Comparison of ENCODE assay signal across 9 cellular contexts in the genomic region with DNA sequence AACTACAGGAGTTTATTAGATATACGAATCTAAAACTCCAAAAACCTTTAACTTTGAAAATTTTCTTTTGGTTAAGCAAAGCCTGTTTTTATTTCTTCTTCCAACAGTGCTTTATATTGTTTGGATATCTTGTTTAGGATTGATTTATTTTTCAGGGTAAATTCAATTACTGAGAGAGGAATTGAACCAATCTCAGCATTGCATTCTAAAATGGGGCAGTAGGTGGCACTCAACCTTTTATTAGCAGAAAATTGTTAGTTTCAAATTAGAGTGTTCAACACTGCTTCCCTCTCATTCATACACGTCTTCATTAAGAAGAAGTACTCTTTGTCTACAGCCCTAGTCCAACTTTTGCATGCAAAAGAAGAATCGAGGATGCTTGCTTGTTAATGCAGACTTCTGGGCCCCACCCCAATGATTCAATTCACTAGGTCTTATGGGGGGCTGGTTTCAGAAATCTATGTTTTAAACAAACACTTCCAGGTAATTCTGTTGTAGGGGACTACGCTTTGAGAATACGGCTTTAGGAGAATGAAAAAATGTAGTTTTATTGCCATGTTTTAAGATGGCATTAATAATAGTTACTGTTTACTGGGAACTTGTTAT. TPM values are rescaled to one million over a fixed set of nuclear protein-coding genes. Genes with fewer than 3 reads are reported as not detected.
DNase-seq lines count a peak whose midpoint lies in the region; ATAC-seq and TF ChIP-seq lines count a peak whose summit lies in the region.
"Had no signal": no experiment of that assay in that cellular context is flagged by ENCODE, and none has a peak within 500 bp of the region (broad histone marks: within the 10 kb centered on the region; RNA-seq: fewer than 3 reads in every experiment).

No MANE protein-coding gene starts in this region.

- H3K27me3 ChIP-seq in upper lobe of left lung (no peaks in the 10 kb centered on the region), sigmoid colon (no peaks in the 10 kb centered on the region)

- H3K4me3 ChIP-seq in upper lobe of left lung = peak overlapping the region in 3 of 4 donors; percentile 1 to 22 (median 19)
- no peak overlapping the region for H3K4me3 ChIP-seq in sigmoid colon

- no peak for DNase-seq in Right ventricle myocardium superior
- DNase-seq in left cardiac atrium = no peak
- peak; percentile 28 for DNase-seq in OCI-M1 (lab: John Stamatoyannopoulos, UW)
- peak; percentile 35 for DNase-seq in foreskin melanocyte
- no peak for DNase-seq in upper lobe of left lung
- DNase-seq in sigmoid colon = no peak
- DNase-seq in activated T-cell treated with anti-CD3 and anti-CD28 coated beads, Interleukin-2, amount 50 U/mL, for 48 hours = no peak
- no peak for DNase-seq in kidney tubule cell (ENCODE audit: low spot score)
- DNase-seq: naive B cell had no signal

- TF ChIP-seq POLR2A in upper lobe of left lung (IDR thresholded peaks at IDR 0.05) = no peak
- TF ChIP-seq POLR2A in sigmoid colon (IDR thresholded peaks at IDR 0.05) = no peak

- TF ChIP-seq EP300 in upper lobe of left lung (IDR thresholded peaks at IDR 0.05) (no peak), sigmoid colon (IDR thresholded peaks at IDR 0.05) (no peak)

- H3K36me3 ChIP-seq in upper lobe of left lung (peaks cover 4 to 24% (median 7%) of the 10 kb centered on the region in 4 donors), sigmoid colon (peaks cover 6 to 33% (median 11%) of the 10 kb centered on the region in 4 donors)

- 63 to 67% methylated on average over 5 of the region's 5 CpGs for WGBS in upper lobe of left lung, 2 donors
- 85 to 86% methylated on average over 5 of the region's 5 CpGs for WGBS in sigmoid colon, 2 donors

- no peaks in the 10 kb centered on the region for H3K9me3 ChIP-seq in upper lobe of left lung
- H3K9me3 ChIP-seq in sigmoid colon = no peaks in the 10 kb centered on the region

- peak; percentile 35 for ATAC-seq in Right ventricle myocardium superior (ENCODE audit: poor library complexity)
- ATAC-seq in left cardiac atrium = no peak
- ATAC-seq in upper lobe of left lung (ENCODE audit: low FRiP score in 2 of 2) = no peak

- H3K27ac ChIP-seq in upper lobe of left lung (peak overlapping the region in 3 of 4 donors; percentile 62 to 89 (median 79)), sigmoid colon (no peak overlapping the region)

- intact Hi-C loops in Right ventricle myocardium superior (cut with DNase I) = no loop called here
- intact Hi-C loops in left cardiac atrium (cut with DNase I) = loop anchor here in 1 of 2 donors (10.0 kb wide), 1 partner anchor 757 kb away; no protein-coding TSS in a partner anchor
- intact Hi-C loops in sigmoid colon (cut with DNase I) = no loop called here

- H3K4me1 ChIP-seq in upper lobe of left lung = peaks cover 0 to 10% (median 9%) of the 10 kb centered on the region in 4 donors
- no peaks in the 10 kb centered on the region for H3K4me1 ChIP-seq in sigmoid colon

- TF ChIP-seq CTCF in upper lobe of left lung (IDR thresholded peaks at IDR 0.05) (peak in 5 of 6 experiments; percentile 19 to 51 (median 33)), sigmoid colon (IDR thresholded peaks at IDR 0.05) (peak in 1 of 4 experiments; percentile 22)

RNA-seq across cellular contexts. Expression of a gene that starts 26.6 kb away (rescaled TPM):
- total RNA-seq in Right ventricle myocardium superior (75.6 TPM), left cardiac atrium (10 to 100 TPM; 58.2 to 63.5 TPM), upper lobe of left lung (10 to 100 TPM in 5 of 6 donors, 1 to 10 TPM in 1; 7.3 to 34.0 (median 30.3) TPM), sigmoid colon (10 to 100 TPM; 13.8 to 40.0 (median 26.5) TPM)
- 10 to 100 TPM; 53.5 to 73.1 (median 55.1) TPM for polyA plus RNA-seq in sigmoid colon

RNA-seq across cellular contexts. Expression of a gene that starts 29.5 kb away (rescaled TPM):
- 13.7 TPM for total RNA-seq in Right ventricle myocardium superior
- total RNA-seq in left cardiac atrium = 10 to 100 TPM; 11.7 to 14.3 TPM
- 10 to 100 TPM in 5 of 6 donors, 1 to 10 TPM in 1; 6.5 to 15.6 (median 14.9) TPM for total RNA-seq in upper lobe of left lung
- total RNA-seq in sigmoid colon = 10 to 100 TPM; 12.2 to 15.2 (median 14.2) TPM
- 1 to 10 TPM in 2 of 3 donors, under 1 TPM in 1; 0.92 to 5.9 (median 1.8) TPM for polyA plus RNA-seq in sigmoid colon

RNA-seq across cellular contexts. Expression of a gene that starts 46.0 kb away (rescaled TPM):
- not detected for total RNA-seq in Right ventricle myocardium superior
- total RNA-seq in left cardiac atrium = under 1 TPM in 1 of 2 donors, not detected in 1; 0.05 TPM
- total RNA-seq in upper lobe of left lung = under 1 TPM in 4 of 6 donors, not detected in 2; 0.07 to 0.30 (median 0.12) TPM
- total RNA-seq in sigmoid colon = under 1 TPM in 1 of 4 donors, not detected in 3; 0.16 TPM
- polyA plus RNA-seq in sigmoid colon = under 1 TPM in 1 of 3 donors, not detected in 2; 0.01 TPM

Comparison
In these comparisons a context has a peak if more than half of its experiments do, and no peak if none do; other contexts are left out.
1. DNase-seq: peak in OCI-M1 (single experiment) and foreskin melanocyte (single experiment); none in Right ventricle myocardium superior (single experiment), left cardiac atrium (single experiment), upper lobe of left lung (0 of 2), sigmoid colon (single experiment), activated T-cell treated with anti-CD3 and anti-CD28 coated beads, Interleukin-2, amount 50 U/mL, for 48 hours (0 of 2) and kidney tubule cell (single experiment).
2. H3K27ac ChIP-seq: peak in upper lobe of left lung (3 of 4); none in sigmoid colon (0 of 4).
3. H3K4me3 ChIP-seq: peak in upper lobe of left lung (3 of 4); none in sigmoid colon (0 of 4).